Comparison of ENCODE assay signal across 8 cellular contexts in the genomic region with DNA sequence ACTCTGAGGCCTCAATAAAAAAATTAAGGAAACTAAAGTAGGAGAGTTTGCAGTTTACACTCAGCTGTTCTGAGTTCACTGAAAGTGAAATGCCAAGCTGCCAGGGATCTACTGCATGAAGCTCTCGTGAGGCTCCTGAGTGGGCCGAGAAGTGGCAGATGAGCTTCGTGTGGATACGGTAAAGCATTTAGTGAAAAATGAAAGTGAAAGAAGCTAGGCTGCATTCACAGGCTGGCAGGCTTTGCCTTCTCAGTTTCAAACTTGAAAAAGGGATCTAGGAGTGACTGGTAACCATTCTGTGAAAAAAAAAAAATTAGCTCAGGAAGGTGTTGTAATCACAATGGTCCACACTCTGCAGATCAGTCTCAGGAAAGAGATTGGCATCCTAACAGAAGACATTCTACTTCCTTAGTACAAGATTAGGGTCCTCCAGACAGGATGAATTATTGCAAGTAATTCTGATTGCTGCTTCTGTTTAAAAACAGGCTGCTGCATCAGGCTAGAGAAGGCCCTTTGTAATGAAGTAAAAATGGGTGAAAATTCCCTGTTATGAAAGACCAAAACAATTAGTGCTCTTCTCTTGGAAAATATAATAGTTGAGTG.
A peak's percentile ranks its signal among the peaks of the same experiment; 100 is the strongest.
DNase-seq lines count a peak whose midpoint lies in the region; ATAC-seq and TF ChIP-seq lines count a peak whose summit lies in the region.

No MANE protein-coding gene starts in this region.

- H3K4me3 ChIP-seq in epithelial cell of esophagus (ENCODE audit: low read length) (no peak overlapping the region), tibial artery (peak overlapping the region; percentile 23 to 29)

- DNase-seq in NCI-H82 (lab: John Stamatoyannopoulos, UW) (peak; percentile 61), NCI-H82 treated with DMSO at 0.1 percent for 48 hours (lab: John Stamatoyannopoulos, UW; ENCODE audit: unreplicated experiment) (no peak), NCI-H2107 (lab: John Stamatoyannopoulos, UW) (peak; percentile 7), epithelial cell of esophagus (ENCODE audit: low read depth) (peak; percentile 21), omental fat pad (ENCODE audit: low spot score) (no peak), tibial artery (peak in 1 of 2 donors; percentile 20)
- peak; percentile 3 to 15 for DNase-seq in activated CD8-positive, alpha-beta memory T cell treated with anti-CD3 and anti-CD28 coated beads for 4 hours (ENCODE audit: low read depth in 2 of 2)

- peak; percentile 97 for ATAC-seq in HG02884 (IDR thresholded peaks at IDR 0.05; ENCODE audit: unreplicated experiment)
- ATAC-seq in omental fat pad (ENCODE audit: low FRiP score), result peak; percentile 91

- no peaks in the 10 kb centered on the region for H3K9me3 ChIP-seq in tibial artery

- TF ChIP-seq CTCF in epithelial cell of esophagus (IDR thresholded peaks at IDR 0.05; ENCODE audit: insufficient read depth, low read depth, low read length, missing control alignments), result no peak
- TF ChIP-seq CTCF in omental fat pad (IDR thresholded peaks at IDR 0.05), result no peak
- TF ChIP-seq CTCF in tibial artery (IDR thresholded peaks at IDR 0.05), result no peak

- no peaks in the 10 kb centered on the region for H3K27me3 ChIP-seq in tibial artery

- no peaks in the 10 kb centered on the region for H3K36me3 ChIP-seq in tibial artery

- peaks cover 0 to 6% (median 0%) of the 10 kb centered on the region in 4 donors for H3K4me1 ChIP-seq in tibial artery

- intact Hi-C loops in tibial artery (cut with DNase I; ENCODE audit: low total_unique reads), result no loop called here

- H3K27ac ChIP-seq in tibial artery, result peak overlapping the region; percentile 22 to 37

Comparison
In these comparisons a context has a peak if more than half of its experiments do, and no peak if none do; other contexts are left out.
1. DNase-seq: peak in NCI-H82 (single experiment), NCI-H2107 (single experiment), activated CD8-positive, alpha-beta memory T cell treated with anti-CD3 and anti-CD28 coated beads for 4 hours (2 of 2) and epithelial cell of esophagus (single experiment); none in NCI-H82 treated with DMSO at 0.1 percent for 48 hours (single experiment) and omental fat pad (single experiment).